8 cellular contexts compared by ENCODE assay signal in the genomic region with DNA sequence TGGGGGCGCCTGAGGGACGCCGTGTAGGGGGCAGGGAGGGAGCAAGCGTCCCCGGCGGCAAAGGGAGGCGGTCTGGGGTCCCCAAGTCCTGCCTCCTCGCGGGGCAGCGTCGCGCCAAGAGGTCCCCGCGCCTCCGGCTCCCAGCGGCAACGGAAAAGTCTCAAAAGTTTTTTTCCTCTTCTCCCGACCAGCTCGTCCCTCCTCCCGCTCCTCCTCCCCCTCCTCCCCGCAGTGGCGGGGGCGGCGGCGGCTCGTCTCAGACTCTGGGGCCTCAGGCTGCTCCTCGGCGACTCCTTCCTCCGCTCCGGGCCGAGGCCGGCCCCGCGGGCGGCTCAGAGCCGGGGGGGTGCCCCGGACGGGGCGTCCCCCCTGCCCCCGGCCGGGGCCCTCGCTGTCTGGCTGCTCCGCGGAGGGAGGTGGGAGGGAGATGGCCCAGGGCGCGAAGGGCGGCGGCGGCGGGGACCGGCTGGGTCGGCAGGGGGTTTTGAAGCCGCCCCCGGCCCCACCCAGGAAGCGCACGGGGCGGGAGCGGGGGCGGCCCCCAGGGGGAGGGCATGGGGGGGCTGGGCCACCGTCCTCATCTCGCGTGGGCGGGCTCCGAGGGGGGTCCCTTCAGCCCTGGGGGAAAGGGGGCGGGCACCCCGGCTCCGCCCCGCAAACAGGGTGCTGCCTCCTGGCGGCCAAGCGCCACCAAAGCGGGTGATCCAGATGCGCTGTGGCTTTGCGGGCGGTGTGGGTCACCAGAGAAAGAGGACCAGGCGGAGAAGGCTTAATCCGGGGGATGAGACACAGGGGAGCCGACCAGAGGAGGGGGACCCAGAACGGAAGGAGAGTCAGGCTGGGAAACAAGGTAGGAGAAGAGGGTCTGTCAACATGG. TPM values are rescaled to one million over a fixed set of nuclear protein-coding genes. Genes with fewer than 3 reads are reported as not detected.
DNase-seq lines count a peak whose midpoint lies in the region; ATAC-seq and TF ChIP-seq lines count a peak whose summit lies in the region.

A gene (minus strand): TSS at position 457 of the 877 bp plus-strand sequence. CDS start 878 bp downstream, outside the sequence.

- H3K4me1 ChIP-seq in lower lobe of right lung = peaks cover 58% of the 10 kb centered on the region

- H3K27ac Mint-ChIP-seq in activated CD4-positive, alpha-beta memory T cell treated with anti-CD3 and anti-CD28 coated beads, Interleukin-2, amount 10 ng/mL, durations not matched to agents 7 days and 5 days = peak within 1 kb of the TSS; percentile 90

- TF ChIP-seq CTCF in GM13976 (IDR thresholded peaks at IDR 0.05; ENCODE audit: borderline replicate concordance, control extremely low read depth, extremely low read depth, insufficient read depth, missing control alignments) (peak; percentile 88), lower lobe of right lung (IDR thresholded peaks at IDR 0.05) (peak; percentile 89)

- peaks cover 2% of the 10 kb centered on the region for H3K9me3 Mint-ChIP-seq in activated CD4-positive, alpha-beta memory T cell treated with anti-CD3 and anti-CD28 coated beads, Interleukin-2, amount 10 ng/mL, durations not matched to agents 7 days and 5 days

- CTCF ChIA-PET in activated CD4-positive, alpha-beta memory T cell treated with anti-CD3 and anti-CD28 coated beads, Interleukin-2, amount 10 ng/mL, durations not matched to agents 7 days and 5 days (lab: Charles Lee) = interaction anchor here (1.0 to 6.9 kb wide), 7 partner anchors 11 to 90 kb away, joined by 3 to 81 read pairs (median 6); a partner anchor contains a TSS

- H3K27me3 ChIP-seq in lower lobe of right lung (ENCODE audit: low read depth) = no peaks in the 10 kb centered on the region

- peaks cover 38% of the 10 kb centered on the region for H3K36me3 Mint-ChIP-seq in activated CD4-positive, alpha-beta memory T cell treated with anti-CD3 and anti-CD28 coated beads, Interleukin-2, amount 10 ng/mL, durations not matched to agents 7 days and 5 days (ENCODE audit: low read depth)

- no peaks in the 10 kb centered on the region for H3K36me3 ChIP-seq in lower lobe of right lung

- H3K4me3 Mint-ChIP-seq in activated CD4-positive, alpha-beta memory T cell treated with anti-CD3 and anti-CD28 coated beads, Interleukin-2, amount 10 ng/mL, durations not matched to agents 7 days and 5 days = peak within 1 kb of the TSS; percentile 97

- POLR2A ChIA-PET in activated CD4-positive, alpha-beta memory T cell treated with anti-CD3 and anti-CD28 coated beads, Interleukin-2, amount 10 ng/mL, durations not matched to agents 7 days and 5 days (lab: Charles Lee) = interaction anchor here (0.8 to 11.5 kb wide), 11 partner anchors 9 to 862 kb away, joined by 3 to 173 read pairs (median 8); a partner anchor contains a TSS

- H3K27me3 Mint-ChIP-seq in activated CD4-positive, alpha-beta memory T cell treated with anti-CD3 and anti-CD28 coated beads, Interleukin-2, amount 10 ng/mL, durations not matched to agents 7 days and 5 days = no peaks in the 10 kb centered on the region

- peak within 1 kb of the TSS; percentile 84 for H3K27ac ChIP-seq in lower lobe of right lung

- in situ Hi-C loops in GM13976 (cut with MboI; ENCODE audit: low sequenced_read_pairs, unreplicated experiment) = no loop called here

- peak; percentile 40 for ATAC-seq in HG02852 (IDR thresholded peaks at IDR 0.05; ENCODE audit: unreplicated experiment)
- ATAC-seq in lower lobe of right lung = peak; percentile 78 to 92
- no peak for ATAC-seq in HG03378 (IDR thresholded peaks at IDR 0.05; ENCODE audit: unreplicated experiment)

- H3K4me3 ChIP-seq in lower lobe of right lung = peak within 1 kb of the TSS; percentile 88

- DNase-seq in GM13976 (ENCODE audit: low spot score) = peak; percentile 98
- peak; percentile 89 for DNase-seq in NCI-H82 (lab: John Stamatoyannopoulos, UW)
- DNase-seq in activated CD4-positive, alpha-beta memory T cell treated with anti-CD3 and anti-CD28 coated beads, Interleukin-2, amount 10 ng/mL, durations not matched to agents 7 days and 5 days = peak; percentile 93
- peak; percentile 84 for DNase-seq in ecto neural progenitor cell (ENCODE audit: low spot score)
- DNase-seq in lower lobe of right lung = peak; percentile 94
- DNase-seq in stimulated activated CD4-positive, alpha-beta T cell treated with anti-CD3 and anti-CD28 coated beads, Interleukin-4, amount 100 ng/mL, for 48 hours (ENCODE audit: low read depth in 2 of 2) = peak; percentile 82 to 86

- intact Hi-C loops in lower lobe of right lung (cut with DNase I) = no loop called here

- no peaks in the 10 kb centered on the region for H3K9me3 ChIP-seq in lower lobe of right lung

- H3K4me1 Mint-ChIP-seq in activated CD4-positive, alpha-beta memory T cell treated with anti-CD3 and anti-CD28 coated beads, Interleukin-2, amount 10 ng/mL, durations not matched to agents 7 days and 5 days = peaks cover 64% of the 10 kb centered on the region

RNA-seq across cellular contexts. Expression of the gene that starts here (rescaled TPM):
- 100 to 1,000 TPM; 236 to 247 TPM for total RNA-seq in activated CD4-positive, alpha-beta memory T cell treated with anti-CD3 and anti-CD28 coated beads, Interleukin-2, amount 10 ng/mL, durations not matched to agents 7 days and 5 days
- 114 TPM for total RNA-seq in lower lobe of right lung
